Comparison of ENCODE assay signal across 22 cellular contexts in genomic region chr10:6586501-6586900, GRCh38. TPM values are rescaled to one million over a fixed set of nuclear protein-coding genes. Genes with fewer than 3 reads are reported as not detected.
DNase-seq lines count a peak whose midpoint lies in the region; ATAC-seq and TF ChIP-seq lines count a peak whose summit lies in the region.
"Had no signal": no experiment of that assay in that cellular context is flagged by ENCODE, and none has a peak within 500 bp of the region (broad histone marks: within the 10 kb centered on the region; RNA-seq: fewer than 3 reads in every experiment).

No MANE protein-coding gene starts in this region.

- H3K9me3 Mint-ChIP-seq in T-helper 2 cell treated with Interferon-gamma antibody and Interleukin-4, amounts not matched to agents 5 μg/mL and 100 μg/mL, for 36 hours, result peaks cover 4% of the 10 kb centered on the region
- H3K9me3 Mint-ChIP-seq in CD4-positive, CD25-positive, alpha-beta regulatory T cell, result peaks cover 0 to 1% (median 0%) of the 10 kb centered on the region in 7 donors
- no peaks in the 10 kb centered on the region for H3K9me3 Mint-ChIP-seq in activated CD8-positive, alpha-beta T cell treated with anti-CD3 and anti-CD28 coated beads for 36 hours

- TF ChIP-seq CTCF in activated CD8-positive, alpha-beta T cell treated with anti-CD3 and anti-CD28 coated beads for 36 hours (IDR thresholded peaks at IDR 0.05), result no peak
- TF ChIP-seq CTCF in left ventricle myocardium inferior (IDR thresholded peaks at IDR 0.05; ENCODE audit: borderline replicate concordance), result no peak
- TF ChIP-seq CTCF in coronary artery (IDR thresholded peaks at IDR 0.05), result no peak

- no peak for DNase-seq in T-helper 2 cell treated with Interferon-gamma antibody and Interleukin-4, amounts not matched to agents 5 μg/mL and 100 μg/mL, for 36 hours (ENCODE audit: low spot score)
- DNase-seq in T-helper 2 cell, result no peak
- DNase-seq in CD4-positive, CD25-positive, alpha-beta regulatory T cell, result peak in 1 of 3 donors; percentile 46
- DNase-seq in activated CD8-positive, alpha-beta T cell treated with anti-CD3 and anti-CD28 coated beads for 36 hours, result peak; percentile 72
- peak; percentile 10 for DNase-seq in myocyte (ENCODE audit: low read depth)
- no peak for DNase-seq in left ventricle myocardium inferior
- DNase-seq in coronary artery (ENCODE audit: low spot score), result no peak
- DNase-seq: effector CD4-positive, alpha-beta T cell; foreskin keratinocyte; left lung; midbrain; NCI-H2171; NCI-H524; stimulated activated CD4-positive, alpha-beta T cell treated with anti-CD3 and anti-CD28 coated beads, Interleukin-1b, Interleukin-23, amount 100 ng/mL, for 48 hours; thyroid gland; WERI-Rb-1 had no signal

- H3K36me3 Mint-ChIP-seq in T-helper 2 cell treated with Interferon-gamma antibody and Interleukin-4, amounts not matched to agents 5 μg/mL and 100 μg/mL, for 36 hours (ENCODE audit: low read depth), result peaks cover 90% of the 10 kb centered on the region
- peaks cover 66% of the 10 kb centered on the region for H3K36me3 Mint-ChIP-seq in CD4-positive, CD25-positive, alpha-beta regulatory T cell
- peaks cover 93% of the 10 kb centered on the region for H3K36me3 Mint-ChIP-seq in activated CD8-positive, alpha-beta T cell treated with anti-CD3 and anti-CD28 coated beads for 36 hours (ENCODE audit: low read depth)

- POLR2A ChIA-PET in activated CD8-positive, alpha-beta T cell treated with anti-CD3 and anti-CD28 coated beads for 36 hours (lab: Charles Lee), result interaction anchor here (0.7 to 2.0 kb wide), 13 partner anchors 8 to 569 kb away, joined by 3 to 7 read pairs (median 4); no protein-coding TSS in a partner anchor

- intact Hi-C loops in activated CD8-positive, alpha-beta T cell treated with anti-CD3 and anti-CD28 coated beads for 36 hours (cut with micrococcal nuclease), result loop anchor here (10.0 kb wide), 1 partner anchor 532 kb away; no protein-coding TSS in a partner anchor
- intact Hi-C loops in left ventricle myocardium inferior (cut with micrococcal nuclease), result no loop called here

- H3K4me3 Mint-ChIP-seq in T-helper 2 cell treated with Interferon-gamma antibody and Interleukin-4, amounts not matched to agents 5 μg/mL and 100 μg/mL, for 36 hours, result peak overlapping the region; percentile 93
- H3K4me3 Mint-ChIP-seq in CD4-positive, CD25-positive, alpha-beta regulatory T cell, result peak overlapping the region; percentile 96 to 99 (median 98)
- H3K4me3 Mint-ChIP-seq in activated CD8-positive, alpha-beta T cell treated with anti-CD3 and anti-CD28 coated beads for 36 hours, result peak overlapping the region; percentile 98
- H3K4me3 Mint-ChIP-seq: B cell had no signal

- H3K4me1 Mint-ChIP-seq in T-helper 2 cell treated with Interferon-gamma antibody and Interleukin-4, amounts not matched to agents 5 μg/mL and 100 μg/mL, for 36 hours (ENCODE audit: low read depth), result peaks cover 80% of the 10 kb centered on the region
- H3K4me1 Mint-ChIP-seq in CD4-positive, CD25-positive, alpha-beta regulatory T cell, result peaks cover 27 to 91% (median 64%) of the 10 kb centered on the region in 4 donors
- peaks cover 74% of the 10 kb centered on the region for H3K4me1 Mint-ChIP-seq in activated CD8-positive, alpha-beta T cell treated with anti-CD3 and anti-CD28 coated beads for 36 hours (ENCODE audit: low read depth)

- H3K27ac ChIP-seq in CD4-positive, CD25-positive, alpha-beta regulatory T cell (ENCODE audit: insufficient read depth, low read length, poor library complexity, severe bottlenecking), result peak overlapping the region; percentile 83
- H3K27ac ChIP-seq in left ventricle myocardium inferior (replicated peaks), result no peak overlapping the region
- no peak overlapping the region for H3K27ac ChIP-seq in coronary artery
- H3K27ac ChIP-seq: A549, foreskin keratinocyte, hepatocyte, left lung, SJCRH30, WERI-Rb-1 had no signal

- no peaks in the 10 kb centered on the region for H3K9me3 ChIP-seq in CD4-positive, CD25-positive, alpha-beta regulatory T cell (ENCODE audit: control insufficient read depth in 2 of 2, low read length in 2 of 2)
- no peaks in the 10 kb centered on the region for H3K9me3 ChIP-seq in left ventricle myocardium inferior (replicated peaks)
- H3K9me3 ChIP-seq: A549, left lung, SJCRH30, thyroid gland had no signal

- peaks cover 84% of the 10 kb centered on the region for H3K4me1 ChIP-seq in CD4-positive, CD25-positive, alpha-beta regulatory T cell (ENCODE audit: control insufficient read depth, insufficient read depth, low read length, poor library complexity, severe bottlenecking)
- no peaks in the 10 kb centered on the region for H3K4me1 ChIP-seq in left ventricle myocardium inferior
- H3K4me1 ChIP-seq: left lung, SJCRH30 had no signal

- H3K27me3 ChIP-seq in CD4-positive, CD25-positive, alpha-beta regulatory T cell (ENCODE audit: control insufficient read depth, insufficient read depth, low read length), result no peaks in the 10 kb centered on the region
- H3K27me3 ChIP-seq in left ventricle myocardium inferior (ENCODE audit: low read depth), result peaks cover 75% of the 10 kb centered on the region
- H3K27me3 ChIP-seq: foreskin keratinocyte, hepatocyte, left lung, SJCRH30, thyroid gland had no signal

- H3K27ac Mint-ChIP-seq in T-helper 2 cell treated with Interferon-gamma antibody and Interleukin-4, amounts not matched to agents 5 μg/mL and 100 μg/mL, for 36 hours, result peak overlapping the region; percentile 58
- H3K27ac Mint-ChIP-seq in CD4-positive, CD25-positive, alpha-beta regulatory T cell, result peak overlapping the region; percentile 86 to 97 (median 95)
- peak overlapping the region; percentile 98 for H3K27ac Mint-ChIP-seq in activated CD8-positive, alpha-beta T cell treated with anti-CD3 and anti-CD28 coated beads for 36 hours
- H3K27ac Mint-ChIP-seq: B cell had no signal

- H3K27me3 Mint-ChIP-seq in T-helper 2 cell treated with Interferon-gamma antibody and Interleukin-4, amounts not matched to agents 5 μg/mL and 100 μg/mL, for 36 hours (ENCODE audit: low read depth), result no peaks in the 10 kb centered on the region
- no peaks in the 10 kb centered on the region for H3K27me3 Mint-ChIP-seq in CD4-positive, CD25-positive, alpha-beta regulatory T cell
- H3K27me3 Mint-ChIP-seq in activated CD8-positive, alpha-beta T cell treated with anti-CD3 and anti-CD28 coated beads for 36 hours, result no peaks in the 10 kb centered on the region

- CTCF ChIA-PET in activated CD8-positive, alpha-beta T cell treated with anti-CD3 and anti-CD28 coated beads for 36 hours (lab: Charles Lee), result interaction anchor here (0.8 to 4.4 kb wide), 8 partner anchors 9 to 178 kb away, joined by 3 to 26 read pairs (median 4); no protein-coding TSS in a partner anchor

- ATAC-seq in CD4-positive, CD25-positive, alpha-beta regulatory T cell (ENCODE audit: low read depth in 2 of 2), result no peak
- ATAC-seq in activated CD8-positive, alpha-beta T cell treated with anti-CD3 and anti-CD28 coated beads for 36 hours, result peak; percentile 48
- ATAC-seq in GM19324 (IDR thresholded peaks at IDR 0.05; ENCODE audit: low FRiP score, unreplicated experiment), result no peak
- ATAC-seq: A549, foreskin keratinocyte, K562 had no signal

- peaks cover 31% of the 10 kb centered on the region for H3K36me3 ChIP-seq in CD4-positive, CD25-positive, alpha-beta regulatory T cell (ENCODE audit: control insufficient read depth, insufficient read depth, low read length)
- no peaks in the 10 kb centered on the region for H3K36me3 ChIP-seq in left ventricle myocardium inferior
- H3K36me3 ChIP-seq: left lung, SJCRH30, thyroid gland, WERI-Rb-1 had no signal

- H3K4me3 ChIP-seq in CD4-positive, CD25-positive, alpha-beta regulatory T cell (ENCODE audit: low read depth, low read length), result peak overlapping the region; percentile 99
- H3K4me3 ChIP-seq in left ventricle myocardium inferior (no peak overlapping the region), coronary artery (no peak overlapping the region)
- H3K4me3 ChIP-seq: A549, hepatocyte, K562, left lung, SJCRH30, thyroid gland had no signal

RNA-seq across cellular contexts. Expression of gene PRKCQ, which starts 6.4 kb away (rescaled TPM):
- total RNA-seq in CD4-positive, CD25-positive, alpha-beta regulatory T cell, result 87.3 TPM
- 10 to 100 TPM; 62.4 to 70.3 (median 66.8) TPM for polyA plus RNA-seq in CD4-positive, CD25-positive, alpha-beta regulatory T cell
- total RNA-seq in activated CD8-positive, alpha-beta T cell treated with anti-CD3 and anti-CD28 coated beads for 36 hours, result 10 to 100 TPM; 46.3 to 47.1 TPM
- 0.47 and 2.6 TPM in 2 replicates for total RNA-seq in myocyte
- 0.10 TPM for polyA plus RNA-seq in myocyte (2012)
- total RNA-seq in left ventricle myocardium inferior, result 0.16 TPM

Comparison
In these comparisons a context has a peak if more than half of its experiments do, and no peak if none do; other contexts are left out.
1. DNase-seq: peak in activated CD8-positive, alpha-beta T cell treated with anti-CD3 and anti-CD28 coated beads for 36 hours (single experiment) and myocyte (single experiment); none in T-helper 2 cell treated with Interferon-gamma antibody and Interleukin-4, amounts not matched to agents 5 μg/mL and 100 μg/mL, for 36 hours (single experiment), T-helper 2 cell (0 of 5), left ventricle myocardium inferior (single experiment) and coronary artery (single experiment).
2. RNA of gene PRKCQ, which starts 6.4 kb away (total RNA-seq): 87.3 TPM in CD4-positive, CD25-positive, alpha-beta regulatory T cell (single experiment) and 46.3 to 47.1 TPM in activated CD8-positive, alpha-beta T cell treated with anti-CD3 and anti-CD28 coated beads for 36 hours; 0.47 to 2.6 TPM in myocyte and 0.16 TPM in left ventricle myocardium inferior (single experiment); every median in the first group is over 10 times any median in the second.
3. Peak in every context shown above with its lines, with median percentiles within 50 percentile points of each other: H3K27ac Mint-ChIP-seq and H3K4me3 Mint-ChIP-seq.